In genomic region chr18:21611401-21612124, GRCh38 we compare ENCODE assay signal across 8 cellular contexts. TPM values are rescaled to one million over a fixed set of nuclear protein-coding genes. Genes with fewer than 3 reads are reported as not detected.
DNase-seq lines count a peak whose midpoint lies in the region; ATAC-seq and TF ChIP-seq lines count a peak whose summit lies in the region.
"Not testable (repeated sequence)": the region's sequence is repeated elsewhere in the genome, so short reads cannot be mapped to it uniquely, and the experiment has no call there.

No MANE protein-coding gene starts in this region.

- H3K4me1 ChIP-seq in BLaER1 (peaks cover 23% of the 10 kb centered on the region), GM23338 (ENCODE audit: insufficient read depth) (peaks cover 13% of the 10 kb centered on the region), heart right ventricle (peaks cover 3 to 23% (median 20%) of the 10 kb centered on the region in 9 donors)
- peaks cover 14 to 21% of the 10 kb centered on the region in 2 donors for H3K4me1 ChIP-seq in naive thymus-derived CD4-positive, alpha-beta T cell (ENCODE audit: control insufficient read depth in 2 of 2, insufficient read depth in 2 of 2, low read length in 2 of 2)

- H4K20me1 ChIP-seq in BLaER1 = peaks cover 23% of the 10 kb centered on the region
- peaks cover 19% of the 10 kb centered on the region for H4K20me1 ChIP-seq in GM23338 (replicated peaks; ENCODE audit: insufficient read depth)

- H2AFZ ChIP-seq in GM23338 = peak overlapping the region; percentile 33

- H3K27ac Mint-ChIP-seq in GM23338 = peak overlapping the region; percentile 99
- H3K27ac Mint-ChIP-seq in activated CD4-positive, alpha-beta T cell treated with anti-CD3 and anti-CD28 coated beads for 36 hours = peak overlapping the region; percentile 99
- H3K27ac Mint-ChIP-seq in naive thymus-derived CD4-positive, alpha-beta T cell = peak overlapping the region; percentile 91 to 99 (median 98)
- H3K27ac Mint-ChIP-seq in stimulated activated naive CD8-positive, alpha-beta T cell treated with anti-CD3 and anti-CD28 coated beads, Interleukin-15, amount 100 ng/mL, for 72 hours = peak overlapping the region; percentile 98 to 99

- peaks cover 25% of the 10 kb centered on the region for H3K9me3 ChIP-seq in BLaER1
- not testable (repeated sequence) for H3K9me3 ChIP-seq in heart right ventricle; naive thymus-derived CD4-positive, alpha-beta T cell (ENCODE audit: control insufficient read depth in 2 of 3, low read length in 3 of 3)

- H3K36me3 ChIP-seq in BLaER1 = peaks cover 27% of the 10 kb centered on the region
- H3K36me3 ChIP-seq in GM23338 (ENCODE audit: insufficient read depth); naive thymus-derived CD4-positive, alpha-beta T cell (ENCODE audit: control insufficient read depth in 2 of 3, insufficient read depth in 3 of 3, low read length in 3 of 3): not testable (repeated sequence)
- peaks cover 0 to 23% (median 4%) of the 10 kb centered on the region in 9 donors for H3K36me3 ChIP-seq in heart right ventricle

- H3K4me3 ChIP-seq in BLaER1 = peak overlapping the region; percentile 81
- H3K4me3 ChIP-seq in GM23338 = peak overlapping the region; percentile 84
- H3K4me3 ChIP-seq in NB4 (ENCODE audit: low read depth, low read length) = peak overlapping the region; percentile 99
- peak overlapping the region; percentile 80 to 88 for H3K4me3 ChIP-seq in cardiac fibroblast (replicated peaks in 1 of 2; ENCODE audit: low read depth in 2 of 2, low read length in 2 of 2)
- H3K4me3 ChIP-seq in heart right ventricle = peak overlapping the region in 9 of 10 donors; percentile 58 to 97 (median 79)
- peak overlapping the region; percentile 99 for H3K4me3 ChIP-seq in naive thymus-derived CD4-positive, alpha-beta T cell (ENCODE audit: low read length)

- H3K9me3 Mint-ChIP-seq in GM23338; activated CD4-positive, alpha-beta T cell treated with anti-CD3 and anti-CD28 coated beads for 36 hours (ENCODE audit: low read depth); naive thymus-derived CD4-positive, alpha-beta T cell; stimulated activated naive CD8-positive, alpha-beta T cell treated with anti-CD3 and anti-CD28 coated beads, Interleukin-15, amount 100 ng/mL, for 72 hours: not testable (repeated sequence)

- peaks cover 35% of the 10 kb centered on the region for H3K36me3 Mint-ChIP-seq in GM23338 (ENCODE audit: low read depth)
- peaks cover 32% of the 10 kb centered on the region for H3K36me3 Mint-ChIP-seq in activated CD4-positive, alpha-beta T cell treated with anti-CD3 and anti-CD28 coated beads for 36 hours (ENCODE audit: low read depth)
- H3K36me3 Mint-ChIP-seq in naive thymus-derived CD4-positive, alpha-beta T cell = peaks cover 0 to 19% (median 13%) of the 10 kb centered on the region in 5 donors

- not testable (repeated sequence) for H3F3A ChIP-seq in GM23338 (replicated peaks; ENCODE audit: low read depth)

- peak; percentile 28 for ATAC-seq in GM23338
- peak; percentile 11 for ATAC-seq in activated CD4-positive, alpha-beta T cell treated with anti-CD3 and anti-CD28 coated beads for 36 hours
- peak in 2 of 8 donors; percentile 2 for ATAC-seq in heart right ventricle
- ATAC-seq in naive thymus-derived CD4-positive, alpha-beta T cell = not testable (repeated sequence)
- peak; percentile 6 for ATAC-seq in stimulated activated naive CD8-positive, alpha-beta T cell treated with anti-CD3 and anti-CD28 coated beads, Interleukin-15, amount 100 ng/mL, for 72 hours

- WGBS in heart right ventricle, 2 donors = 59 to 61% methylated on average over 30 of the region's 30 CpGs

- CTCF ChIA-PET in activated CD4-positive, alpha-beta T cell treated with anti-CD3 and anti-CD28 coated beads for 36 hours (lab: Charles Lee) = interaction anchor here (0.6 to 6.2 kb wide), 11 partner anchors 8 to 1744 kb away, joined by 3 to 93 read pairs (median 6); partner anchors contain the start of genes ABHD3, ESCO1 and MIB1
- CTCF ChIA-PET in naive thymus-derived CD4-positive, alpha-beta T cell (lab: Charles Lee) = interaction anchor here (1.2 to 4.8 kb wide), 4 partner anchors 9 to 92 kb away, joined by 3 to 38 read pairs (median 5); partner anchors contain the start of gene ESCO1

- H3K9ac ChIP-seq in BLaER1 = peak overlapping the region; percentile 96

- H3K27me3 ChIP-seq in BLaER1; GM23338 (ENCODE audit: insufficient read depth); heart right ventricle; naive thymus-derived CD4-positive, alpha-beta T cell (ENCODE audit: control insufficient read depth in 2 of 2, insufficient read depth in 2 of 2, low read length in 2 of 2): not testable (repeated sequence)

- not testable (repeated sequence) for H3K9me2 ChIP-seq in GM23338 (ENCODE audit: insufficient read depth)

- H3K4me1 Mint-ChIP-seq in GM23338 = peaks cover 14% of the 10 kb centered on the region; the same call in 2 of the 3 replicates
- H3K4me1 Mint-ChIP-seq in activated CD4-positive, alpha-beta T cell treated with anti-CD3 and anti-CD28 coated beads for 36 hours = peaks cover 27% of the 10 kb centered on the region
- H3K4me1 Mint-ChIP-seq in naive thymus-derived CD4-positive, alpha-beta T cell = peaks cover 15 to 50% (median 40%) of the 10 kb centered on the region in 7 donors
- peaks cover 30% of the 10 kb centered on the region for H3K4me1 Mint-ChIP-seq in stimulated activated naive CD8-positive, alpha-beta T cell treated with anti-CD3 and anti-CD28 coated beads, Interleukin-15, amount 100 ng/mL, for 72 hours

- not testable (repeated sequence) for TF ChIP-seq CTCF in GM23338 (conservative IDR thresholded peaks at IDR 0.05; ENCODE audit: low read depth in 2 of 2); NB4 (IDR thresholded peaks at IDR 0.05; ENCODE audit: low read depth, low read length); cardiac fibroblast (IDR thresholded peaks at IDR 0.05; ENCODE audit: low read depth, low read length); heart right ventricle (IDR thresholded peaks at IDR 0.05)

- not testable (repeated sequence) for H3K27me3 Mint-ChIP-seq in GM23338 (ENCODE audit: insufficient read depth, low read depth, poor library complexity); activated CD4-positive, alpha-beta T cell treated with anti-CD3 and anti-CD28 coated beads for 36 hours; naive thymus-derived CD4-positive, alpha-beta T cell; stimulated activated naive CD8-positive, alpha-beta T cell treated with anti-CD3 and anti-CD28 coated beads, Interleukin-15, amount 100 ng/mL, for 72 hours

- peaks cover 44% of the 10 kb centered on the region for H3K79me2 ChIP-seq in GM23338 (replicated peaks; ENCODE audit: insufficient read depth)

- H3K4me3 Mint-ChIP-seq in GM23338 = peak overlapping the region; percentile 99
- H3K4me3 Mint-ChIP-seq in activated CD4-positive, alpha-beta T cell treated with anti-CD3 and anti-CD28 coated beads for 36 hours = peak overlapping the region; percentile 92
- peak overlapping the region; percentile 90 to 100 (median 96) for H3K4me3 Mint-ChIP-seq in naive thymus-derived CD4-positive, alpha-beta T cell
- H3K4me3 Mint-ChIP-seq in stimulated activated naive CD8-positive, alpha-beta T cell treated with anti-CD3 and anti-CD28 coated beads, Interleukin-15, amount 100 ng/mL, for 72 hours = peak overlapping the region; percentile 89 to 97

- DNase-seq in GM23338 (ENCODE audit: low spot score) = peak; percentile 13
- not testable (repeated sequence) for DNase-seq in NB4 (ENCODE audit: low read depth); activated CD4-positive, alpha-beta T cell treated with anti-CD3 and anti-CD28 coated beads for 36 hours; cardiac fibroblast (ENCODE audit: low read depth in 2 of 2); heart right ventricle; naive thymus-derived CD4-positive, alpha-beta T cell; stimulated activated naive CD8-positive, alpha-beta T cell treated with anti-CD3 and anti-CD28 coated beads, Interleukin-15, amount 100 ng/mL, for 72 hours

- H3K27ac ChIP-seq in BLaER1 (peak overlapping the region; percentile 99), GM23338 (ENCODE audit: low read depth) (peak overlapping the region; percentile 40; the same call in 1 of the 2 replicates), heart right ventricle (peak overlapping the region; percentile 16 to 93 (median 82))
- peak overlapping the region; percentile 95 for H3K27ac ChIP-seq in naive thymus-derived CD4-positive, alpha-beta T cell (ENCODE audit: low read depth, low read length)

- POLR2A ChIA-PET in activated CD4-positive, alpha-beta T cell treated with anti-CD3 and anti-CD28 coated beads for 36 hours (lab: Charles Lee) = interaction anchor here (5.3 kb wide), 1 partner anchor 11 kb away, joined by 41 read pairs; the partner anchor contains the start of gene ESCO1
- POLR2A ChIA-PET in naive thymus-derived CD4-positive, alpha-beta T cell (lab: Charles Lee) = interaction anchor here (1.4 to 5.4 kb wide), 7 partner anchors 9 to 130 kb away, joined by 3 to 95 read pairs (median 6); partner anchors contain the start of genes ABHD3, ESCO1 and MIB1

- TF ChIP-seq POLR2A in NB4 (IDR thresholded peaks at IDR 0.05; ENCODE audit: extremely low read depth, insufficient read length) = not testable (repeated sequence)

- peak overlapping the region; percentile 69 for H3K4me2 ChIP-seq in BLaER1
- H3K4me2 ChIP-seq in GM23338 = peak overlapping the region; percentile 46

- intact Hi-C loops in activated CD4-positive, alpha-beta T cell treated with anti-CD3 and anti-CD28 coated beads for 36 hours (cut with DNase I, micrococcal nuclease) = loop anchor here (1.0 to 10.0 kb wide), 9 partner anchors 10 to 1843 kb away; partner anchors contain the start of genes ABHD3 (in 2 of the 2), MIB1 (in 2 of the 2), ESCO1 (in 1 of the 2) and RBBP8 (in 1 of the 2)
- intact Hi-C loops in heart right ventricle (cut with DNase I) = loop anchor here in 2 of 10 donors (10.0 kb wide), 2 partner anchors 93 to 243 kb away; partner anchors contain the start of gene ABHD3 (in 2 of the 2)
- intact Hi-C loops in naive thymus-derived CD4-positive, alpha-beta T cell (cut with micrococcal nuclease) = loop anchor here (1.0 to 10.0 kb wide), 8 partner anchors 11 to 1841 kb away; partner anchors contain the start of genes ABHD3 (in 2 of the 2), ESCO1 (in 2 of the 2), MIB1 (in 2 of the 2) and RIOK3 (in 1 of the 2)

RNA-seq across cellular contexts. Expression of gene SNRPD1, which starts 0.6 kb away (rescaled TPM):
- 35.7 and 37.5 TPM in 2 replicates for total RNA-seq in GM23338 (2014; rRNA removed; shearing (Covaris generic))
- 660 and 700 TPM in 2 replicates for polyA plus RNA-seq in GM23338 (2016; fragmentation: Nextera tagmentation; extraction: Ambion mirVana)
- total RNA-seq in activated CD4-positive, alpha-beta T cell treated with anti-CD3 and anti-CD28 coated beads for 36 hours = 100 to 1,000 TPM in 1 of 2 experiments, 10 to 100 TPM in 1; 79.9 to 163 TPM
- total RNA-seq in heart right ventricle = 10 to 100 TPM; 13.8 to 36.3 (median 19.1) TPM
- polyA plus RNA-seq in heart right ventricle = 10 to 100 TPM; 11.1 to 16.6 TPM
- 10 to 100 TPM; 21.9 to 83.4 (median 26.5) TPM for total RNA-seq in naive thymus-derived CD4-positive, alpha-beta T cell
- 10 to 100 TPM; 77.5 to 96.7 TPM for polyA plus RNA-seq in naive thymus-derived CD4-positive, alpha-beta T cell

RNA-seq across cellular contexts. Expression of gene ESCO1, which starts 11.1 kb away (rescaled TPM):
- total RNA-seq in GM23338 (2014; rRNA removed; shearing (Covaris generic)) = 56.1 and 56.8 TPM in 2 replicates
- polyA plus RNA-seq in GM23338 (2016; fragmentation: Nextera tagmentation; extraction: Ambion mirVana) = 36.1 and 50.4 TPM in 2 replicates
- total RNA-seq in activated CD4-positive, alpha-beta T cell treated with anti-CD3 and anti-CD28 coated beads for 36 hours = 10 to 100 TPM; 21.7 to 26.5 TPM
- total RNA-seq in heart right ventricle = 10 to 100 TPM in 4 of 10 donors, 1 to 10 TPM in 6; 8.7 to 12.9 (median 9.9) TPM
- polyA plus RNA-seq in heart right ventricle = 10 to 100 TPM in 1 of 2 donors, 1 to 10 TPM in 1; 5.5 to 11.4 TPM
- total RNA-seq in naive thymus-derived CD4-positive, alpha-beta T cell = 10 to 100 TPM; 25.9 to 36.4 (median 35.1) TPM
- polyA plus RNA-seq in naive thymus-derived CD4-positive, alpha-beta T cell = 10 to 100 TPM in 1 of 2 donors, 1 to 10 TPM in 1; 7.5 to 10.6 TPM

Comparison
In these comparisons a context has a peak if more than half of its experiments do, and no peak if none do; other contexts are left out.
1. H3K27ac ChIP-seq: peak in every context shown above with its lines; median percentile 99 in BLaER1; 95 in naive thymus-derived CD4-positive, alpha-beta T cell; 82 in heart right ventricle; 40 in GM23338.